20 cellular contexts compared by ENCODE assay signal in the genomic region with DNA sequence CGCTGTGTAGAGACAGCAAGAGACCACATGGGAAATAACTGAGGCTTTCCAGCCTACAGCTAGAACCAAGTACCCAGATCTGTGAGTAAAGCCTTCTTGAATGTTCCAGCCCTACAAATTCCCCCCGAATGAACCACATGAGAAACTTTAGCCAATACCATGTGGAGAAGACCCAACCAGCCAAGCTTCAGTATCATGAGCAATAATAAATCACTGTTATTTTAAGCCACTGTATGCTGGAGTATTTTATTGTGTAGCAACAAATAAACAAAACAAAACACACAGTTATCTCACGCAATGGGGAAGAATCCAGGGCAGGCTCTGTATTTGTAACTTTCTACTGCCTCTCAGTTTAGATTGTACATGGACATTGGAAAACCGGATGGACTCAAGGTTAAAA.
"Had no signal": no experiment of that assay in that cellular context is flagged by ENCODE, and none has a peak within 500 bp of the region (broad histone marks: within the 10 kb centered on the region; RNA-seq: fewer than 3 reads in every experiment).

No MANE protein-coding gene starts in this region.

- ATAC-seq: esophagus mucosa; left colon; left ventricle myocardium superior; naive thymus-derived CD4-positive, alpha-beta T cell; stimulated activated effector memory CD8-positive, alpha-beta T cell treated with anti-CD3 and anti-CD28 coated beads, Interleukin-12 subunit alpha, Interleukin-12 subunit beta, amount 100 ng/mL, for 72 hours; stimulated activated naive CD8-positive, alpha-beta T cell treated with anti-CD3 and anti-CD28 coated beads, Interleukin-15, Interleukin-2, amounts not matched to agents 100 U/mL and 50 U/mL, for 24 hours had no signal

- H3K4me3 ChIP-seq: dorsolateral prefrontal cortex, lung, tibial artery, upper lobe of left lung, uterus had no signal

- H3K27ac ChIP-seq: dorsolateral prefrontal cortex, tibial artery, upper lobe of left lung, uterus had no signal

- H3K36me3 Mint-ChIP-seq: stimulated activated effector memory CD8-positive, alpha-beta T cell treated with anti-CD3 and anti-CD28 coated beads, Interleukin-12 subunit alpha, Interleukin-12 subunit beta, amount 100 ng/mL, for 72 hours had no signal

- H3K9me3 ChIP-seq: tibial artery, upper lobe of left lung, uterus had no signal

- H3K27me3 ChIP-seq: dorsolateral prefrontal cortex, tibial artery, upper lobe of left lung, uterus had no signal

- H3K27ac Mint-ChIP-seq: naive thymus-derived CD4-positive, alpha-beta T cell; nephron progenitor cell; stimulated activated effector memory CD8-positive, alpha-beta T cell treated with anti-CD3 and anti-CD28 coated beads, Interleukin-12 subunit alpha, Interleukin-12 subunit beta, amount 100 ng/mL, for 72 hours had no signal

- H3K4me1 ChIP-seq: tibial artery, upper lobe of left lung, uterus had no signal

- H3K9me3 Mint-ChIP-seq: nephron progenitor cell had no signal

- H3K4me1 Mint-ChIP-seq: naive thymus-derived CD4-positive, alpha-beta T cell; nephron progenitor cell; stimulated activated effector memory CD8-positive, alpha-beta T cell treated with anti-CD3 and anti-CD28 coated beads, Interleukin-12 subunit alpha, Interleukin-12 subunit beta, amount 100 ng/mL, for 72 hours had no signal

- H3K36me3 ChIP-seq: tibial artery, upper lobe of left lung, uterus had no signal

- H3K27me3 Mint-ChIP-seq: naive thymus-derived CD4-positive, alpha-beta T cell had no signal

- DNase-seq: cortex of kidney; dorsolateral prefrontal cortex; effector CD8-positive, alpha-beta T cell; foreskin melanocyte; head of caudate nucleus; hippocampal formation; left colon; left ventricle myocardium superior; mesendoderm; naive thymus-derived CD4-positive, alpha-beta T cell; nephron progenitor cell; stimulated activated CD4-positive, alpha-beta T cell treated with anti-CD3 and anti-CD28 coated beads, Interleukin-4, amount 100 ng/mL, for 1 hour; stimulated activated CD8-positive, alpha-beta memory T cell treated with anti-CD3 and anti-CD28 coated beads, Interleukin-4, amount 100 ng/mL, for 48 hours; stimulated activated naive CD8-positive, alpha-beta T cell treated with anti-CD3 and anti-CD28 coated beads, Interleukin-15, Interleukin-2, amounts not matched to agents 100 U/mL and 50 U/mL, for 24 hours; tibial artery; upper lobe of left lung; uterus had no signal

- H3K4me3 Mint-ChIP-seq: naive thymus-derived CD4-positive, alpha-beta T cell; nephron progenitor cell; stimulated activated effector memory CD8-positive, alpha-beta T cell treated with anti-CD3 and anti-CD28 coated beads, Interleukin-12 subunit alpha, Interleukin-12 subunit beta, amount 100 ng/mL, for 72 hours had no signal
